9 cellular contexts compared by ENCODE assay signal in genomic region chr6:128882991-128883571, GRCh38. TPM values are rescaled to one million over a fixed set of nuclear protein-coding genes. Genes with fewer than 3 reads are reported as not detected.
DNase-seq lines count a peak whose midpoint lies in the region; ATAC-seq and TF ChIP-seq lines count a peak whose summit lies in the region.
"Had no signal": no experiment of that assay in that cellular context is flagged by ENCODE, and none has a peak within 500 bp of the region (broad histone marks: within the 10 kb centered on the region; RNA-seq: fewer than 3 reads in every experiment).

LAMA2 (plus strand) TSS chr6:128883138; CDS start chr6:128883246, 108 bp downstream.

- TF ChIP-seq POLR2A in spleen (IDR thresholded peaks at IDR 0.05): no peak

- intact Hi-C loops in spleen (cut with DNase I; ENCODE audit: low total_unique reads): no loop called here

- no peaks in the 10 kb centered on the region for H3K36me3 ChIP-seq in spleen

- H3K9me3 ChIP-seq in spleen: no peaks in the 10 kb centered on the region

- TF ChIP-seq CTCF in coronary artery (IDR thresholded peaks at IDR 0.05): no peak
- TF ChIP-seq CTCF in spleen (IDR thresholded peaks at IDR 0.05 in 8 of 11, conservative IDR thresholded peaks at IDR 0.05 in 3 of 11): no peak

- DNase-seq in A172 (ENCODE audit: low spot score) (peak; percentile 60), coronary artery (ENCODE audit: low spot score) (peak; percentile 94), kidney tubule cell (ENCODE audit: low spot score) (peak; percentile 22), spleen (peak; percentile 75)
- no peak for DNase-seq in activated CD4-positive, alpha-beta T cell treated with anti-CD3 and anti-CD28 coated beads, Interleukin-2, amount 50 U/mL, for 1 hour

- H3K4me3 ChIP-seq in coronary artery (peak within 1 kb of the TSS; percentile 76), spleen (peak within 1 kb of the TSS in 7 of 8 donors; percentile 20 to 62 (median 28))
- H3K4me3 ChIP-seq: GM12878 had no signal

- peaks cover 0 to 3% (median 0%) of the 10 kb centered on the region in 6 donors for H3K4me1 ChIP-seq in spleen

- peak within 1 kb of the TSS; percentile 78 to 87 for H3K27ac ChIP-seq in coronary artery
- H3K27ac ChIP-seq in spleen: peak within 1 kb of the TSS in 6 of 8 donors; percentile 5 to 62 (median 51)

- WGBS in spleen, 5 donors: 5 to 16% (median 7%) methylated on average over 14 to 35 of the region's 35 CpGs

- peaks cover 0 to 12% (median 0%) of the 10 kb centered on the region in 7 donors for H3K27me3 ChIP-seq in spleen (replicated peaks in 1 of 7)

- ATAC-seq in HG03432 (IDR thresholded peaks at IDR 0.05; ENCODE audit: unreplicated experiment) (peak; percentile 51), HG02798 (IDR thresholded peaks at IDR 0.05; ENCODE audit: poor library complexity, unreplicated experiment) (no peak), GM18520 (IDR thresholded peaks at IDR 0.05; ENCODE audit: unreplicated experiment) (no peak)
- ATAC-seq: GM12878 had no signal

RNA-seq across cellular contexts. Expression of gene LAMA2, which starts in this region (rescaled TPM):
- total RNA-seq in A172 (2014; rRNA removed; shearing (Covaris generic)): 3.7 and 4.3 TPM in 2 replicates
- 10 to 100 TPM in 6 of 7 donors, 1 to 10 TPM in 1; 5.4 to 66.6 (median 24.1) TPM for total RNA-seq in spleen
- 1 to 10 TPM in 2 of 3 donors, under 1 TPM in 1; 0.83 to 1.8 (median 1.3) TPM for polyA plus RNA-seq in spleen
